In genomic region chr19:4374451-4375163, GRCh38 we compare ENCODE assay signal across 9 cellular contexts. TPM values are rescaled to one million over a fixed set of nuclear protein-coding genes. Genes with fewer than 3 reads are reported as not detected.
DNase-seq lines count a peak whose midpoint lies in the region; ATAC-seq and TF ChIP-seq lines count a peak whose summit lies in the region.
"Had no signal": no experiment of that assay in that cellular context is flagged by ENCODE, and none has a peak within 500 bp of the region (broad histone marks: within the 10 kb centered on the region; RNA-seq: fewer than 3 reads in every experiment).

No MANE protein-coding gene starts in this region.

- H3K27me3 Mint-ChIP-seq in mesothelial cell of epicardium (ENCODE audit: low read depth): no peaks in the 10 kb centered on the region
- H3K27me3 Mint-ChIP-seq in activated CD4-positive, alpha-beta T cell treated with anti-CD3 and anti-CD28 coated beads for 36 hours: no peaks in the 10 kb centered on the region
- H3K27me3 Mint-ChIP-seq: activated naive CD4-positive, alpha-beta T cell treated with anti-CD3 and anti-CD28 coated beads, Interleukin-2, amount 50 U/mL, for 24 hours had no signal

- intact Hi-C loops in activated CD4-positive, alpha-beta T cell treated with anti-CD3 and anti-CD28 coated beads for 36 hours (cut with DNase I, micrococcal nuclease): no loop called here

- H3K4me1 Mint-ChIP-seq in mesothelial cell of epicardium: peaks cover 58% of the 10 kb centered on the region
- H3K4me1 Mint-ChIP-seq in activated CD4-positive, alpha-beta T cell treated with anti-CD3 and anti-CD28 coated beads for 36 hours: peaks cover 64% of the 10 kb centered on the region

- no peaks in the 10 kb centered on the region for H3K36me3 Mint-ChIP-seq in mesothelial cell of epicardium
- H3K36me3 Mint-ChIP-seq in activated CD4-positive, alpha-beta T cell treated with anti-CD3 and anti-CD28 coated beads for 36 hours (ENCODE audit: low read depth): peaks cover 2% of the 10 kb centered on the region
- H3K36me3 Mint-ChIP-seq: activated naive CD4-positive, alpha-beta T cell treated with anti-CD3 and anti-CD28 coated beads, Interleukin-2, amount 50 U/mL, for 24 hours had no signal

- DNase-seq in AG04449 (ENCODE audit: low read depth, low spot score) (no peak), M059J (ENCODE audit: low read depth) (peak; percentile 96), dermis blood vessel endothelial cell (peak; percentile 82), mesothelial cell of epicardium (ENCODE audit: low spot score in 2 of 2, unreplicated experiment in 2 of 2) (no peak), pons (ENCODE audit: low spot score) (no peak)
- DNase-seq in NK-92 treated with Interleukin-12 subunit alpha and Interleukin-12 subunit beta, amount 100 ng/mL, for 24 hours (lab: John Stamatoyannopoulos, UW): no peak
- no peak for DNase-seq in activated CD4-positive, alpha-beta T cell treated with anti-CD3 and anti-CD28 coated beads for 36 hours

- no peaks in the 10 kb centered on the region for H3K9me3 Mint-ChIP-seq in mesothelial cell of epicardium
- H3K9me3 Mint-ChIP-seq in activated CD4-positive, alpha-beta T cell treated with anti-CD3 and anti-CD28 coated beads for 36 hours (ENCODE audit: low read depth): no peaks in the 10 kb centered on the region
- H3K9me3 Mint-ChIP-seq: activated naive CD4-positive, alpha-beta T cell treated with anti-CD3 and anti-CD28 coated beads, Interleukin-2, amount 50 U/mL, for 24 hours had no signal

- peak; percentile 21 for TF ChIP-seq CTCF in AG04449 (IDR thresholded peaks at IDR 0.05; ENCODE audit: insufficient read depth, low read length, missing control alignments)
- no peak for TF ChIP-seq CTCF in mesothelial cell of epicardium (IDR thresholded peaks at IDR 0.05; ENCODE audit: unreplicated experiment)

- CTCF ChIA-PET in AG04449 (lab: Yijun Ruan, JAX): interaction anchor here (0.7 to 7.5 kb wide), 13 partner anchors 9 to 32 kb away, joined by 3 to 82 read pairs (median 4); partner anchors contain the start of genes CHAF1A and SH3GL1
- CTCF ChIA-PET in activated CD4-positive, alpha-beta T cell treated with anti-CD3 and anti-CD28 coated beads for 36 hours (lab: Charles Lee): interaction anchor here (1.0 to 2.2 kb wide), 4 partner anchors 22 to 141 kb away, joined by 3 to 8 read pairs (median 3); partner anchors contain the start of gene CHAF1A

- peak overlapping the region; percentile 24 for H3K4me3 Mint-ChIP-seq in mesothelial cell of epicardium
- no peak overlapping the region for H3K4me3 Mint-ChIP-seq in activated CD4-positive, alpha-beta T cell treated with anti-CD3 and anti-CD28 coated beads for 36 hours
- H3K4me3 Mint-ChIP-seq: activated naive CD4-positive, alpha-beta T cell treated with anti-CD3 and anti-CD28 coated beads, Interleukin-2, amount 50 U/mL, for 24 hours had no signal

- peak overlapping the region; percentile 98 for H3K27ac Mint-ChIP-seq in mesothelial cell of epicardium
- H3K27ac Mint-ChIP-seq in activated CD4-positive, alpha-beta T cell treated with anti-CD3 and anti-CD28 coated beads for 36 hours: no peak overlapping the region

- no peak for ATAC-seq in GM18909 (IDR thresholded peaks at IDR 0.05; ENCODE audit: poor library complexity, unreplicated experiment)
- ATAC-seq in activated CD4-positive, alpha-beta T cell treated with anti-CD3 and anti-CD28 coated beads for 36 hours: no peak

- H3K4me3 ChIP-seq in AG04449 (ENCODE audit: low read depth, low read length): peak overlapping the region; percentile 8

- POLR2A ChIA-PET in AG04449 (lab: Yijun Ruan, JAX): interaction anchor here (0.9 to 1.2 kb wide), 2 partner anchors 11 to 81 kb away, joined by 3 read pairs; no protein-coding TSS in a partner anchor
- POLR2A ChIA-PET in activated CD4-positive, alpha-beta T cell treated with anti-CD3 and anti-CD28 coated beads for 36 hours (lab: Charles Lee): no interaction called here

RNA-seq across cellular contexts. Expression of gene SH3GL1, which starts 25.7 kb away (rescaled TPM):
- 60.5 and 99.7 TPM in 2 replicates for total RNA-seq in M059J (2014; rRNA removed; shearing (Covaris generic))
- total RNA-seq in dermis blood vessel endothelial cell (38.6 and 102 TPM in 2 replicates), mesothelial cell of epicardium (89.9 to 91.7 TPM (median 90.1 TPM) in 3 replicates)
- total RNA-seq in activated CD4-positive, alpha-beta T cell treated with anti-CD3 and anti-CD28 coated beads for 36 hours: 10 to 100 TPM; 42.0 to 46.8 TPM

RNA-seq across cellular contexts. Expression of gene CHAF1A, which starts 27.8 kb away (rescaled TPM):
- 22.8 and 38.1 TPM in 2 replicates for total RNA-seq in M059J (2014; rRNA removed; shearing (Covaris generic))
- total RNA-seq in dermis blood vessel endothelial cell (8.7 and 19.5 TPM in 2 replicates), mesothelial cell of epicardium (30.9 to 35.1 TPM (median 33.1 TPM) in 3 replicates)
- total RNA-seq in activated CD4-positive, alpha-beta T cell treated with anti-CD3 and anti-CD28 coated beads for 36 hours: 10 to 100 TPM; 77.0 to 78.9 TPM

RNA-seq across cellular contexts. Expression of gene MPND, which starts 31.2 kb away (rescaled TPM):
- 6.3 and 9.9 TPM in 2 replicates for total RNA-seq in M059J (2014; rRNA removed; shearing (Covaris generic))
- total RNA-seq in dermis blood vessel endothelial cell: 6.5 and 7.7 TPM in 2 replicates
- 34.6 to 42.4 TPM (median 42.2 TPM) in 3 replicates for total RNA-seq in mesothelial cell of epicardium
- total RNA-seq in activated CD4-positive, alpha-beta T cell treated with anti-CD3 and anti-CD28 coated beads for 36 hours: 10 to 100 TPM; 12.6 to 18.0 TPM

RNA-seq across cellular contexts. Expression of gene STAP2, which starts 36.0 kb away (rescaled TPM):
- total RNA-seq in M059J (2014; rRNA removed; shearing (Covaris generic)): 7.9 and 13.7 TPM in 2 replicates
- total RNA-seq in dermis blood vessel endothelial cell: 28.1 and 36.6 TPM in 2 replicates
- total RNA-seq in mesothelial cell of epicardium: 74.0 to 79.4 TPM (median 75.3 TPM) in 3 replicates
- 10 to 100 TPM; 11.0 to 11.5 TPM for total RNA-seq in activated CD4-positive, alpha-beta T cell treated with anti-CD3 and anti-CD28 coated beads for 36 hours

Comparison
In these comparisons a context has a peak if more than half of its experiments do, and no peak if none do; other contexts are left out.
1. DNase-seq: peak in M059J (single experiment) and dermis blood vessel endothelial cell (single experiment); none in AG04449 (single experiment), mesothelial cell of epicardium (0 of 2), NK-92 treated with Interleukin-12 subunit alpha and Interleukin-12 subunit beta, amount 100 ng/mL, for 24 hours (single experiment), activated CD4-positive, alpha-beta T cell treated with anti-CD3 and anti-CD28 coated beads for 36 hours (single experiment) and pons (single experiment).